ENCODE assay signal across 15 cellular contexts in genomic region chr2:23617817-23618216, GRCh38.
DNase-seq lines count a peak whose midpoint lies in the region; ATAC-seq and TF ChIP-seq lines count a peak whose summit lies in the region.
"Had no signal": no experiment of that assay in that cellular context is flagged by ENCODE, and none has a peak within 500 bp of the region (broad histone marks: within the 10 kb centered on the region; RNA-seq: fewer than 3 reads in every experiment).

No MANE protein-coding gene starts in this region.

- H3K4me1 ChIP-seq in breast epithelium (peaks cover 0 to 7% of the 10 kb centered on the region in 2 donors), heart right ventricle (peaks cover 8 to 46% (median 24%) of the 10 kb centered on the region in 9 donors), vagina (peaks cover 43% of the 10 kb centered on the region)

- DNase-seq in breast epithelium (ENCODE audit: low spot score in 2 of 2) (no peak), MCF 10A (ENCODE audit: unreplicated experiment) (no peak), heart right ventricle (peak in 1 of 2 donors; percentile 51), posterior vena cava (ENCODE audit: low spot score) (peak; percentile 88), vagina (ENCODE audit: extremely low spot score in 2 of 2) (no peak), NCI-H226 (no peak), CD14-positive monocyte (ENCODE audit: low spot score) (no peak), epidermal melanocyte (ENCODE audit: insufficient read length, low spot score) (no peak)
- DNase-seq: activated CD4-positive, alpha-beta T cell treated with anti-CD3 and anti-CD28 coated beads for 36 hours; islet precursor cell; NCI-H1930; stimulated activated naive CD4-positive, alpha-beta T cell treated with Interleukin-2 at 50 U/mL for 16 hours; SW 1271 had no signal

- ATAC-seq in heart right ventricle: peak; percentile 46 to 82 (median 56)
- ATAC-seq: activated CD4-positive, alpha-beta T cell treated with anti-CD3 and anti-CD28 coated beads for 36 hours; HCT116 had no signal

- no peak overlapping the region for H3K27ac Mint-ChIP-seq in MCF 10A (ENCODE audit: low read depth, unreplicated experiment)
- H3K27ac Mint-ChIP-seq in CD14-positive monocyte: no peak overlapping the region
- H3K27ac Mint-ChIP-seq: activated CD4-positive, alpha-beta T cell treated with anti-CD3 and anti-CD28 coated beads for 36 hours had no signal

- peaks cover 6% of the 10 kb centered on the region for H3K36me3 Mint-ChIP-seq in MCF 10A (ENCODE audit: insufficient read depth, unreplicated experiment)
- H3K36me3 Mint-ChIP-seq in CD14-positive monocyte: no peaks in the 10 kb centered on the region

- WGBS in heart right ventricle, 2 donors: 48 to 54% methylated on average over 15 of the region's 15 CpGs

- TF ChIP-seq CTCF in breast epithelium (IDR thresholded peaks at IDR 0.05) (no peak), MCF 10A (IDR thresholded peaks at IDR 0.05; ENCODE audit: unreplicated experiment) (no peak), heart right ventricle (IDR thresholded peaks at IDR 0.05) (peak in 1 of 9 donors; percentile 0), vagina (IDR thresholded peaks at IDR 0.05) (no peak), CD14-positive monocyte (IDR thresholded peaks at IDR 0.05) (no peak)

- intact Hi-C loops in breast epithelium (cut with DNase I; ENCODE audit: low total_unique reads): no loop called here
- intact Hi-C loops in MCF 10A (cut with micrococcal nuclease): no loop called here
- intact Hi-C loops in heart right ventricle (cut with DNase I): no loop called here
- intact Hi-C loops in posterior vena cava (cut with DNase I): no loop called here
- intact Hi-C loops in vagina (cut with DNase I): loop anchor here (5.0 kb wide), 1 partner anchor 231 kb away; the partner anchor contains the start of gene KLHL29
- intact Hi-C loops in CD14-positive monocyte (cut with micrococcal nuclease): no loop called here

- no peak for TF ChIP-seq POLR2A in breast epithelium (IDR thresholded peaks at IDR 0.05)
- no peak for TF ChIP-seq POLR2A in vagina (IDR thresholded peaks at IDR 0.05)

- POLR2A ChIA-PET in MCF 10A (lab: Yijun Ruan, JAX): no interaction called here

- CTCF ChIA-PET in MCF 10A (lab: Yijun Ruan, JAX): interaction anchor here (0.6 kb wide), 1 partner anchor 1258 kb away, joined by 3 read pairs; no protein-coding TSS in a partner anchor

- no peaks in the 10 kb centered on the region for H3K27me3 Mint-ChIP-seq in MCF 10A (ENCODE audit: insufficient read depth, unreplicated experiment)
- peaks cover 26 to 48% (median 27%) of the 10 kb centered on the region in 3 donors for H3K27me3 Mint-ChIP-seq in CD14-positive monocyte (ENCODE audit: low read depth in 3 of 3)
- H3K27me3 Mint-ChIP-seq: activated CD4-positive, alpha-beta T cell treated with anti-CD3 and anti-CD28 coated beads for 36 hours had no signal

- H3K4me3 ChIP-seq in breast epithelium: peak overlapping the region; percentile 4 to 46 (median 24)
- H3K4me3 ChIP-seq in heart right ventricle: peak overlapping the region in 6 of 10 donors; percentile 7 to 41 (median 28)
- peak overlapping the region in 1 of 2 donors; percentile 18 for H3K4me3 ChIP-seq in vagina

- H3K4me1 Mint-ChIP-seq in MCF 10A (ENCODE audit: insufficient read depth, unreplicated experiment): no peaks in the 10 kb centered on the region
- peaks cover 4% of the 10 kb centered on the region for H3K4me1 Mint-ChIP-seq in CD14-positive monocyte

- H3K27me3 ChIP-seq in breast epithelium (no peaks in the 10 kb centered on the region), heart right ventricle (peaks cover 0 to 7% (median 0%) of the 10 kb centered on the region in 7 donors), vagina (no peaks in the 10 kb centered on the region)

- H3K9me3 ChIP-seq in breast epithelium: no peaks in the 10 kb centered on the region
- H3K9me3 ChIP-seq in heart right ventricle: no peaks in the 10 kb centered on the region
- H3K9me3 ChIP-seq in vagina: no peaks in the 10 kb centered on the region
- H3K9me3 ChIP-seq: neutrophil had no signal

- H3K36me3 ChIP-seq in breast epithelium (no peaks in the 10 kb centered on the region), heart right ventricle (no peaks in the 10 kb centered on the region), vagina (no peaks in the 10 kb centered on the region)
- H3K36me3 ChIP-seq: neutrophil had no signal

- H3K27ac ChIP-seq in breast epithelium: peak overlapping the region; percentile 86 to 92
- peak overlapping the region; percentile 17 to 91 (median 80) for H3K27ac ChIP-seq in heart right ventricle
- H3K27ac ChIP-seq in vagina: peak overlapping the region; percentile 92
- H3K27ac ChIP-seq: neutrophil had no signal

- H3K9me3 Mint-ChIP-seq in MCF 10A (ENCODE audit: unreplicated experiment) (peaks cover 3% of the 10 kb centered on the region), CD14-positive monocyte (peaks cover 0 to 6% (median 3%) of the 10 kb centered on the region in 7 donors)

- H3K4me3 Mint-ChIP-seq in MCF 10A (ENCODE audit: unreplicated experiment) (no peak overlapping the region), CD14-positive monocyte (no peak overlapping the region)
- H3K4me3 Mint-ChIP-seq: activated CD4-positive, alpha-beta T cell treated with anti-CD3 and anti-CD28 coated beads for 36 hours had no signal

- no TSS peak for BruUV-seq in MCF 10A (replicated peaks; lab: Mats Ljungman, UMichigan)
